8 cellular contexts compared by ENCODE assay signal in the genomic region with DNA sequence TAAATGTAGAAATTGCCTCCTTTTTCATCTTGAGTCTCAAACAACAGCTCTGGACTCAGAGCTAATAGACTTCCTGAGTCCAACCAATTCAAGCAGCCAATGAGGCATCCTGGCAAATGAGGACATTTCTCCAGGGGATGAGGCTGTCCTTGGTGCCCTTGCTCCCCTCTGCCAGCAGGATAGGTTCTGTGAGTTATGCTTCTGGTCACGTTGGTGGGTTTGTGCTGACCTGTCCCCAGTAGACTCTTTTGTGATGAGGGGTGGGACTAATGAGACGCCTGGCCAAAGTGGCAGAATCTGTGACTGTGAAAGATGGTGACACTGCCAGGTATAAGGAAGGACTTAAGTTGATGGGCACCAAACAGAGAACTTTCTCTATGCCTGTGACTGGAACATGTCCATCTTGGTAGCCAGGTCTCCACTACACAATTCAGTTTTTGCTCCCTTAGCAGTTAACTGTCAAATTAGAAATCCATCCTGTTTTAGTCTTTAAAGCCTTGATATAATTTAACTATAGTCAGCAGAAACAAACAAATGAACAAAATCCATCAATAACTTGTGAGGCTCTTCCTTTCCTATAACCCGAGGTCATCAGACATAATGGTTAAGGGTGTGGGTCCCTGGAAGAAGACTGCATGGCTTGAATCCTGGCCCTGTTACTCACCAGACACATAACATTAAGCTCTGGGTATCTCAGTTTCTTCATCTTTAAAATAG. TPM values are rescaled to one million over a fixed set of nuclear protein-coding genes. Genes with fewer than 3 reads are reported as not detected.
A peak's percentile ranks its signal among the peaks of the same experiment; 100 is the strongest.
DNase-seq lines count a peak whose midpoint lies in the region; TF ChIP-seq lines count a peak whose summit lies in the region.

No MANE protein-coding gene starts in this region.

- H3K79me2 ChIP-seq in mammary epithelial cell (ENCODE audit: insufficient read depth, low read length), result no peaks in the 10 kb centered on the region

- peaks cover 0 to 2% (median 0%) of the 10 kb centered on the region in 3 donors for H3K9me3 Mint-ChIP-seq in IgD-negative memory B cell

- dilution Hi-C loops in mammary epithelial cell (cut with HindIII; ENCODE audit: low sequenced_read_pairs), result no loop called here

- TSS peak; percentile 75 for BruUV-seq in mammary epithelial cell (replicated peaks; lab: Mats Ljungman, UMichigan)

- peak overlapping the region; percentile 86 for H3K27ac ChIP-seq in 22Rv1
- peak overlapping the region; percentile 99 for H3K27ac ChIP-seq in mammary epithelial cell (ENCODE audit: insufficient read depth, low read depth, low read length)
- H3K27ac ChIP-seq in muscle layer of duodenum (ENCODE audit: low read length), result peak overlapping the region; percentile 92

- no peaks in the 10 kb centered on the region for H4K20me1 ChIP-seq in mammary epithelial cell (ENCODE audit: insufficient read depth, low read length)

- H3K9ac ChIP-seq in mammary epithelial cell (ENCODE audit: insufficient read depth, low read length), result peak overlapping the region; percentile 96

- H3K27me3 Mint-ChIP-seq in IgD-negative memory B cell, result no peaks in the 10 kb centered on the region

- peak overlapping the region; percentile 13 to 86 (median 62) for H3K4me3 Mint-ChIP-seq in IgD-negative memory B cell

- CTCF ChIA-PET in mammary epithelial cell (lab: Charles Lee; ENCODE audit: low non-redundant PET), result no interaction called here

- TF ChIP-seq POLR2A in lower leg skin (IDR thresholded peaks at IDR 0.05), result no peak

- TF ChIP-seq CTCF in 22Rv1 (IDR thresholded peaks at IDR 0.05) (no peak), mammary epithelial cell (conservative IDR thresholded peaks at IDR 0.05 in 1 of 2, IDR thresholded peaks at IDR 0.05 in 1 of 2; ENCODE audit: extremely low read depth in 1 of 2, insufficient read depth in 1 of 2, low read depth in 1 of 2, low read length in 2 of 2) (no peak), lower leg skin (IDR thresholded peaks at IDR 0.05) (no peak), GM13977 (IDR thresholded peaks at IDR 0.05; ENCODE audit: extremely low read depth, insufficient read depth, missing control alignments) (no peak)

- H3K27me3 ChIP-seq in mammary epithelial cell (ENCODE audit: insufficient read depth, low read length) (no peaks in the 10 kb centered on the region), muscle layer of duodenum (ENCODE audit: low read depth, low read length) (no peaks in the 10 kb centered on the region)

- no peak overlapping the region for H2AFZ ChIP-seq in mammary epithelial cell (ENCODE audit: low read depth, low read length)

- H3K9me3 ChIP-seq in mammary epithelial cell (replicated peaks; ENCODE audit: insufficient read depth, low read length) (no peaks in the 10 kb centered on the region), muscle layer of duodenum (ENCODE audit: control insufficient read depth in 1 of 2, low read length in 2 of 2) (no peaks in the 10 kb centered on the region)

- H3K4me1 ChIP-seq in mammary epithelial cell (ENCODE audit: insufficient read depth, low read length), result peaks cover 49% of the 10 kb centered on the region
- H3K4me1 ChIP-seq in muscle layer of duodenum (ENCODE audit: control insufficient read depth in 1 of 2, insufficient read depth in 2 of 2, low read length in 2 of 2), result peaks cover 29 to 30% of the 10 kb centered on the region in 2 donors

- WGBS in mammary epithelial cell (ENCODE audit: low coverage, missing lambda C conversion rate), result 63% methylated on average over 3 of the region's 3 CpGs
- 39 to 43% methylated on average over 3 of the region's 3 CpGs for WGBS in lower leg skin, 2 donors

- H3K4me2 ChIP-seq in mammary epithelial cell (ENCODE audit: insufficient read depth, low read depth, low read length), result peak overlapping the region; percentile 77

- DNase-seq in mammary epithelial cell (no peak), lower leg skin (ENCODE audit: low spot score in 2 of 2) (no peak), hepatic stellate cell (ENCODE audit: low spot score) (no peak), dermis blood vessel endothelial cell (no peak), GM13977 (ENCODE audit: low spot score) (no peak)

- H3K36me3 ChIP-seq in mammary epithelial cell (ENCODE audit: insufficient read depth, low read length) (no peaks in the 10 kb centered on the region), muscle layer of duodenum (ENCODE audit: control insufficient read depth in 1 of 2, insufficient read depth in 2 of 2, low read length in 2 of 2) (no peaks in the 10 kb centered on the region)

- H3K4me3 ChIP-seq in mammary epithelial cell (replicated peaks in 1 of 3; ENCODE audit: insufficient read depth in 1 of 3, low read depth in 2 of 3, low read length in 3 of 3), result no peak overlapping the region
- no peak overlapping the region for H3K4me3 ChIP-seq in muscle layer of duodenum (ENCODE audit: low read depth in 1 of 2, low read length in 2 of 2)
- no peak overlapping the region for H3K4me3 ChIP-seq in lower leg skin (ENCODE audit: low read depth, poor library complexity, severe bottlenecking)

- peaks cover 2% of the 10 kb centered on the region for H3K36me3 Mint-ChIP-seq in IgD-negative memory B cell

- peak overlapping the region; percentile 94 to 97 (median 96) for H3K27ac Mint-ChIP-seq in IgD-negative memory B cell

- in situ Hi-C loops in mammary epithelial cell (cut with MboI; ENCODE audit: low sequenced_read_pairs in 2 of 2), result loop anchor here in 1 of 2 donors (10.0 kb wide), 1 partner anchor 50 kb away; the partner anchor contains the start of gene S100A10
- in situ Hi-C loops in GM13977 (cut with MboI; ENCODE audit: low pct_unique_long_range_greater_than_20kb, low sequenced_read_pairs, unreplicated experiment), result no loop called here

- peaks cover 28 to 43% (median 40%) of the 10 kb centered on the region in 3 donors for H3K4me1 Mint-ChIP-seq in IgD-negative memory B cell

- intact Hi-C loops in mammary epithelial cell (cut with micrococcal nuclease), result loop anchor here (1.0 kb wide), 2 partner anchors 54 to 92 kb away; partner anchors contain the start of gene S100A11
- intact Hi-C loops in lower leg skin (cut with DNase I; ENCODE audit: low total_unique reads), result no loop called here

RNA-seq across cellular contexts. Expression of gene THEM4, which starts 35.7 kb away (rescaled TPM):
- polyA plus RNA-seq in IgD-negative memory B cell (23.6 TPM), mammary epithelial cell (16.2 TPM)
- total RNA-seq in mammary epithelial cell (10 to 100 TPM; 15.3 to 18.8 TPM), lower leg skin (10 to 100 TPM in 1 of 4 donors, 1 to 10 TPM in 3; 5.1 to 15.3 (median 7.0) TPM), dermis blood vessel endothelial cell (5.1 and 12.1 TPM in 2 replicates)
- 10.7 TPM for polyA minus RNA-seq in mammary epithelial cell

RNA-seq across cellular contexts. Expression of gene S100A10, which starts 48.6 kb away (rescaled TPM):
- polyA plus RNA-seq in IgD-negative memory B cell, result 459 TPM
- 1,000 to 10,000 TPM in 1 of 2 donors, 100 to 1,000 TPM in 1; 213 to 2,371 TPM for total RNA-seq in mammary epithelial cell
- polyA plus RNA-seq in mammary epithelial cell, result 1,008 TPM
- polyA minus RNA-seq in mammary epithelial cell, result 997 TPM
- 100 to 1,000 TPM in 2 of 4 donors, 10 to 100 TPM in 2; 74.8 to 153 (median 102) TPM for total RNA-seq in lower leg skin
- 148 and 239 TPM in 2 replicates for total RNA-seq in dermis blood vessel endothelial cell
